16 cellular contexts compared by ENCODE assay signal in genomic region chr4:113444386-113444785, GRCh38.
DNase-seq lines count a peak whose midpoint lies in the region; ATAC-seq and TF ChIP-seq lines count a peak whose summit lies in the region.
"Had no signal": no experiment of that assay in that cellular context is flagged by ENCODE, and none has a peak within 500 bp of the region (broad histone marks: within the 10 kb centered on the region; RNA-seq: fewer than 3 reads in every experiment).

No MANE protein-coding gene starts in this region.

- no peaks in the 10 kb centered on the region for H3K4me1 Mint-ChIP-seq in WTC11

- no peak overlapping the region for H3K4me3 ChIP-seq in HCT116 (replicated peaks in 1 of 2; ENCODE audit: low read depth in 1 of 2, low read length in 2 of 2)
- no peak overlapping the region for H3K4me3 ChIP-seq in astrocyte of the spinal cord (ENCODE audit: low read depth, low read length)
- H3K4me3 ChIP-seq in skeletal muscle tissue (ENCODE audit: low read length in 3 of 3), result no peak overlapping the region
- H3K4me3 ChIP-seq: lower lobe of right lung, upper lobe of left lung had no signal

- CTCF ChIA-PET in HCT116 (lab: Charles Lee) (interaction anchor here (1.1 to 1.3 kb wide), 2 partner anchors 49 to 103 kb away, joined by 3 to 7 read pairs; no protein-coding TSS in a partner anchor), WTC11 (lab: Charles Lee) (no interaction called here)

- in situ Hi-C loops in astrocyte of the spinal cord (cut with HindIII; ENCODE audit: low sequenced_read_pairs), result no loop called here

- no peaks in the 10 kb centered on the region for H3K79me2 ChIP-seq in HCT116 (ENCODE audit: insufficient read depth, low read length)

- no peak overlapping the region for H2AFZ ChIP-seq in HCT116 (ENCODE audit: low read depth, low read length, poor library complexity, severe bottlenecking)

- H3K4me3 Mint-ChIP-seq in WTC11, result no peak overlapping the region
- H3K4me3 Mint-ChIP-seq: activated CD8-positive, alpha-beta memory T cell treated with anti-CD3 and anti-CD28 coated beads, Interleukin-2, amount 10 ng/mL, durations not matched to agents 7 days and 5 days had no signal

- intact Hi-C loops in HCT116 (cut with micrococcal nuclease), result no loop called here
- intact Hi-C loops in Right ventricle myocardium superior (cut with DNase I), result no loop called here

- no peak overlapping the region for H3K27ac Mint-ChIP-seq in WTC11
- H3K27ac Mint-ChIP-seq: activated CD8-positive, alpha-beta memory T cell treated with anti-CD3 and anti-CD28 coated beads, Interleukin-2, amount 10 ng/mL, durations not matched to agents 7 days and 5 days; progenitor cell of endocrine pancreas; T-helper 1 cell treated with Interleukin-12 subunit alpha and Interleukin-12 subunit beta and Interleukin-4 antibody, amounts not matched to agents 30 μg/mL and 1 μg/mL, for 36 hours had no signal

- TF ChIP-seq POLR2A in HCT116 (IDR thresholded peaks at IDR 0.05; ENCODE audit: borderline replicate concordance, extremely low read depth, insufficient read depth, insufficient read length), result no peak

- TF ChIP-seq CTCF in HCT116 (IDR thresholded peaks at IDR 0.05 in 2 of 3, conservative IDR thresholded peaks at IDR 0.05 in 1 of 3; ENCODE audit: borderline replicate concordance in 1 of 3, insufficient read depth in 1 of 3, low read depth in 2 of 3, low read length in 2 of 3) (no peak), astrocyte of the spinal cord (IDR thresholded peaks at IDR 0.05; ENCODE audit: low read depth, low read length) (no peak), WTC11 (IDR thresholded peaks at IDR 0.05) (no peak)

- H3K36me3 ChIP-seq in HCT116 (ENCODE audit: control insufficient read depth in 1 of 2, insufficient read depth in 2 of 2, low read length in 2 of 2), result no peaks in the 10 kb centered on the region
- H3K36me3 ChIP-seq in skeletal muscle tissue (ENCODE audit: control insufficient read depth in 3 of 3, insufficient read depth in 3 of 3, low read length in 3 of 3), result no peaks in the 10 kb centered on the region
- H3K36me3 ChIP-seq: lower lobe of right lung, upper lobe of left lung had no signal

- no peaks in the 10 kb centered on the region for H3K36me3 Mint-ChIP-seq in WTC11
- H3K36me3 Mint-ChIP-seq: activated CD8-positive, alpha-beta memory T cell treated with anti-CD3 and anti-CD28 coated beads, Interleukin-2, amount 10 ng/mL, durations not matched to agents 7 days and 5 days had no signal

- H3K9ac ChIP-seq in HCT116 (ENCODE audit: low read length), result no peak overlapping the region; the same call in 1 of the 2 replicates
- H3K9ac ChIP-seq in skeletal muscle tissue (ENCODE audit: low read depth in 1 of 3, low read length in 3 of 3), result no peak overlapping the region

- H4K20me1 ChIP-seq in HCT116 (ENCODE audit: insufficient read depth), result no peaks in the 10 kb centered on the region

- no peaks in the 10 kb centered on the region for H3K9me3 Mint-ChIP-seq in WTC11
- H3K9me3 Mint-ChIP-seq: T-helper 1 cell treated with Interleukin-12 subunit alpha and Interleukin-12 subunit beta and Interleukin-4 antibody, amounts not matched to agents 30 μg/mL and 1 μg/mL, for 36 hours had no signal

- H3K27ac ChIP-seq in HCT116 (ENCODE audit: low read depth, low read length) (peak overlapping the region; percentile 88), skeletal muscle tissue (ENCODE audit: low read depth, low read length) (peak overlapping the region; percentile 72)

- DNase-seq in HCT116 (ENCODE audit: low read depth, low spot score) (no peak), astrocyte of the spinal cord (ENCODE audit: low read depth, low spot score) (peak; percentile 70), Right ventricle myocardium superior (no peak), midbrain (lab: John Stamatoyannopoulos, UW) (no peak), WTC11 (ENCODE audit: low spot score) (no peak), HT-29 (ENCODE audit: low spot score) (no peak)
- DNase-seq: activated CD8-positive, alpha-beta memory T cell treated with anti-CD3 and anti-CD28 coated beads, Interleukin-2, amount 10 ng/mL, durations not matched to agents 7 days and 5 days; caudate nucleus; glutamatergic neuron; lower lobe of right lung; NCI-H1694 treated with DMSO at 0.1 percent for 48 hours; upper lobe of left lung had no signal

- POLR2A ChIA-PET in HCT116 (lab: Charles Lee) (interaction anchor here (1.2 to 1.6 kb wide), 4 partner anchors 8 to 24 kb away, joined by 3 to 8 read pairs (median 5); no protein-coding TSS in a partner anchor), WTC11 (lab: Charles Lee) (no interaction called here)

- no peaks in the 10 kb centered on the region for H3K9me2 ChIP-seq in HCT116 (ENCODE audit: insufficient read depth)

- BruUV-seq in HCT116 (replicated peaks; lab: Mats Ljungman, UMichigan), result no TSS peak

- H3K27me3 ChIP-seq in HCT116 (ENCODE audit: insufficient read depth, low read length), result no peaks in the 10 kb centered on the region
- H3K27me3 ChIP-seq in skeletal muscle tissue (ENCODE audit: control insufficient read depth in 3 of 3, insufficient read depth in 3 of 3, low read length in 3 of 3), result no peaks in the 10 kb centered on the region
- H3K27me3 ChIP-seq: upper lobe of left lung had no signal

- no peak for TF ChIP-seq RAD21 in HCT116 (IDR thresholded peaks at IDR 0.05; ENCODE audit: low read depth)

- no peaks in the 10 kb centered on the region; the same call in 1 of the 2 replicates for H3K27me3 Mint-ChIP-seq in WTC11 (ENCODE audit: low read depth)
- H3K27me3 Mint-ChIP-seq: progenitor cell of endocrine pancreas had no signal

- RAD21 ChIA-PET in HCT116 (lab: Charles Lee; ENCODE audit: low non-redundant PET in 1 of 2, low total read pairs in 2 of 2, uncharacterized antibody in 2 of 2, unreplicated experiment in 2 of 2), result interaction anchor here in 1 of 2 experiments (1.1 kb wide), 1 partner anchor 24 kb away, joined by 3 read pairs; no protein-coding TSS in a partner anchor

- ATAC-seq in HCT116, result no peak
- ATAC-seq in Right ventricle myocardium superior (ENCODE audit: poor library complexity), result peak; percentile 68
- ATAC-seq in WTC11, result no peak
- no peak for ATAC-seq in HG02981 (IDR thresholded peaks at IDR 0.05; ENCODE audit: unreplicated experiment)
- ATAC-seq: activated CD8-positive, alpha-beta memory T cell treated with anti-CD3 and anti-CD28 coated beads, Interleukin-2, amount 10 ng/mL, durations not matched to agents 7 days and 5 days had no signal

- no peaks in the 10 kb centered on the region for H3K9me3 ChIP-seq in HCT116 (ENCODE audit: control insufficient read depth in 1 of 2, insufficient read depth in 1 of 2, low read depth in 1 of 2, low read length in 2 of 2)
- H3K9me3 ChIP-seq in skeletal muscle tissue (ENCODE audit: control insufficient read depth in 3 of 3, low read length in 3 of 3), result no peaks in the 10 kb centered on the region
- H3K9me3 ChIP-seq: lower lobe of right lung, upper lobe of left lung had no signal

- H3K4me1 ChIP-seq in HCT116 (ENCODE audit: control insufficient read depth in 1 of 2, insufficient read depth in 2 of 2, low read length in 2 of 2) (peaks cover 53 to 66% of the 10 kb centered on the region in 2 experiments), skeletal muscle tissue (ENCODE audit: control insufficient read depth in 3 of 3, insufficient read depth in 3 of 3, low read length in 3 of 3) (peaks cover 2 to 15% (median 7%) of the 10 kb centered on the region in 3 donors)

- H3K4me2 ChIP-seq in HCT116 (ENCODE audit: low read length), result peak overlapping the region; percentile 68

TF ChIP-seq in HCT116, 20 proteins besides CTCF, POLR2A, EP300 and RAD21:
- TF ChIP-seq SIN3A (IDR thresholded peaks at IDR 0.05; ENCODE audit: low read depth) (no peak), CEBPB (IDR thresholded peaks at IDR 0.05; ENCODE audit: low read depth) (peak; percentile 42), CBX3 (IDR thresholded peaks at IDR 0.05; ENCODE audit: low read depth) (peak; percentile 12; the same call in 1 of the 2 replicates), JUND (IDR thresholded peaks at IDR 0.05) (peak; percentile 62), EZH2phosphoT487 (IDR thresholded peaks at IDR 0.05; ENCODE audit: borderline replicate concordance) (no peak), EGR1 (IDR thresholded peaks at IDR 0.05; ENCODE audit: low read depth) (no peak), SP1 (IDR thresholded peaks at IDR 0.05; ENCODE audit: low read depth) (peak; percentile 67), FOSL1 (IDR thresholded peaks at IDR 0.05; ENCODE audit: low read depth) (peak; percentile 66)

TF ChIP-seq in WTC11, 78 proteins besides CTCF, POLR2A, EP300 and RAD21 (continues in another document):
- TF ChIP-seq ZBTB43 (CRISPR knock-in tag; IDR thresholded peaks at IDR 0.05) (no peak), NR2C2 (CRISPR knock-in tag; IDR thresholded peaks at IDR 0.05) (no peak), ATF1 (CRISPR knock-in tag; IDR thresholded peaks at IDR 0.05) (no peak), ZNF232 (CRISPR knock-in tag; IDR thresholded peaks at IDR 0.05) (no peak), MYBL2 (CRISPR knock-in tag; IDR thresholded peaks at IDR 0.05) (no peak), HMGXB4 (CRISPR knock-in tag; IDR thresholded peaks at IDR 0.05) (no peak)

Comparison
In these comparisons a context has a peak if more than half of its experiments do, and no peak if none do; other contexts are left out.
1. Of the 4 proteins assayed by ChIP-seq in both WTC11 and HCT116: peak only in WTC11: none; only in HCT116: SP1; in both: none; in neither: 3.